In genomic region chr2:32806857-32807256, GRCh38 we compare ENCODE assay signal across 32 cellular contexts.
"Had no signal": no experiment of that assay in that cellular context is flagged by ENCODE, and none has a peak within 500 bp of the region (broad histone marks: within the 10 kb centered on the region; RNA-seq: fewer than 3 reads in every experiment).

No MANE protein-coding gene starts in this region.

- H3K27me3 ChIP-seq: gastroesophageal sphincter, heart right ventricle, neutrophil, pancreas, right atrium auricular region, suprapubic skin, transverse colon, vagina had no signal

- H3K27me3 Mint-ChIP-seq: effector memory CD8-positive, alpha-beta T cell; memory B cell; naive B cell; natural killer cell treated with Interleukin-12 subunit alpha and Interleukin-12 subunit beta and Interleukin-15 and Interleukin-18, amount 100 ng/mL, for 72 hours; progenitor cell of endocrine pancreas; stimulated activated naive CD8-positive, alpha-beta T cell treated with anti-CD3 and anti-CD28 coated beads, Interleukin-15, amount 100 ng/mL, for 72 hours had no signal

- H3K4me3 Mint-ChIP-seq: effector memory CD8-positive, alpha-beta T cell; memory B cell; mesothelial cell of epicardium; natural killer cell treated with Interleukin-12 subunit alpha and Interleukin-12 subunit beta and Interleukin-15 and Interleukin-18, amount 100 ng/mL, for 72 hours; neural crest cell; stimulated activated naive CD8-positive, alpha-beta T cell treated with anti-CD3 and anti-CD28 coated beads, Interleukin-15, amount 100 ng/mL, for 72 hours had no signal

- H3K4me1 Mint-ChIP-seq: memory B cell; naive B cell; neural crest cell; stimulated activated naive CD8-positive, alpha-beta T cell treated with anti-CD3 and anti-CD28 coated beads, Interleukin-15, amount 100 ng/mL, for 72 hours had no signal

- H3K36me3 ChIP-seq: lower lobe of right lung, neutrophil, pancreas, right atrium auricular region, suprapubic skin, transverse colon, vagina had no signal

- H3K27ac ChIP-seq: gastroesophageal sphincter, heart right ventricle, lower lobe of right lung, neutrophil, pancreas, right atrium auricular region, suprapubic skin, transverse colon, vagina had no signal

- H3K27ac Mint-ChIP-seq: effector memory CD8-positive, alpha-beta T cell; memory B cell; mesothelial cell of epicardium; naive B cell; natural killer cell treated with Interleukin-12 subunit alpha and Interleukin-12 subunit beta and Interleukin-15 and Interleukin-18, amount 100 ng/mL, for 72 hours; progenitor cell of endocrine pancreas; stimulated activated naive CD8-positive, alpha-beta T cell treated with anti-CD3 and anti-CD28 coated beads, Interleukin-15, amount 100 ng/mL, for 72 hours had no signal

- H3K4me3 ChIP-seq: gastroesophageal sphincter, heart right ventricle, lower lobe of right lung, mucosa of descending colon, pancreas, right atrium auricular region, smooth muscle cell, suprapubic skin, transverse colon, vagina had no signal

- DNase-seq: cortex of kidney; effector memory CD8-positive, alpha-beta T cell; foreskin fibroblast; heart right ventricle; hippocampal formation; kidney glomerular epithelial cell; left ventricle myocardium superior; lower lobe of right lung; mucosa of descending colon; naive B cell; pancreas; stimulated activated CD4-positive, alpha-beta T cell treated with anti-CD3 and anti-CD28 coated beads, Interleukin-12 subunit alpha, Interleukin-12 subunit beta, amount 100 ng/mL, for 4 hours; stimulated activated CD4-positive, alpha-beta T cell treated with anti-CD3 and anti-CD28 coated beads, Interleukin-1b, Interleukin-23, amount 100 ng/mL, for 48 hours; stimulated activated CD4-positive, alpha-beta T cell treated with anti-CD3 and anti-CD28 coated beads, Interleukin-4, amount 100 ng/mL, for 1 hour; stimulated activated CD8-positive, alpha-beta memory T cell treated with anti-CD3 and anti-CD28 coated beads, Interleukin-4, amount 100 ng/mL, for 48 hours; stimulated activated naive CD4-positive, alpha-beta T cell; stimulated activated naive CD8-positive, alpha-beta T cell treated with anti-CD3 and anti-CD28 coated beads, Interleukin-15, amount 100 ng/mL, for 72 hours; transverse colon had no signal

- FAIRE-seq: endometrium, islet of Langerhans, pancreas had no signal

- H3K4me1 ChIP-seq: gastroesophageal sphincter, lower lobe of right lung, right atrium auricular region, suprapubic skin, vagina had no signal

- H3K4me2 ChIP-seq: smooth muscle cell had no signal

- H3K9me3 Mint-ChIP-seq: effector memory CD8-positive, alpha-beta T cell; memory B cell; naive B cell; natural killer cell treated with Interleukin-12 subunit alpha and Interleukin-12 subunit beta and Interleukin-15 and Interleukin-18, amount 100 ng/mL, for 72 hours; stimulated activated naive CD8-positive, alpha-beta T cell treated with anti-CD3 and anti-CD28 coated beads, Interleukin-15, amount 100 ng/mL, for 72 hours had no signal

- ATAC-seq: effector memory CD8-positive, alpha-beta T cell; gastroesophageal sphincter; heart right ventricle; left ventricle myocardium superior; lower lobe of right lung; mucosa of descending colon; natural killer cell treated with Interleukin-12 subunit alpha and Interleukin-12 subunit beta and Interleukin-15 and Interleukin-18, amount 100 ng/mL, for 72 hours; pancreas; sciatic nerve; stimulated activated naive CD8-positive, alpha-beta T cell treated with anti-CD3 and anti-CD28 coated beads, Interleukin-15, amount 100 ng/mL, for 72 hours had no signal

- H3K9me3 ChIP-seq: gastroesophageal sphincter, heart right ventricle, lower lobe of right lung, mucosa of descending colon, neutrophil, pancreas, right atrium auricular region, suprapubic skin, transverse colon, vagina had no signal
